Comparison of ENCODE assay signal across 7 cellular contexts in the genomic region with DNA sequence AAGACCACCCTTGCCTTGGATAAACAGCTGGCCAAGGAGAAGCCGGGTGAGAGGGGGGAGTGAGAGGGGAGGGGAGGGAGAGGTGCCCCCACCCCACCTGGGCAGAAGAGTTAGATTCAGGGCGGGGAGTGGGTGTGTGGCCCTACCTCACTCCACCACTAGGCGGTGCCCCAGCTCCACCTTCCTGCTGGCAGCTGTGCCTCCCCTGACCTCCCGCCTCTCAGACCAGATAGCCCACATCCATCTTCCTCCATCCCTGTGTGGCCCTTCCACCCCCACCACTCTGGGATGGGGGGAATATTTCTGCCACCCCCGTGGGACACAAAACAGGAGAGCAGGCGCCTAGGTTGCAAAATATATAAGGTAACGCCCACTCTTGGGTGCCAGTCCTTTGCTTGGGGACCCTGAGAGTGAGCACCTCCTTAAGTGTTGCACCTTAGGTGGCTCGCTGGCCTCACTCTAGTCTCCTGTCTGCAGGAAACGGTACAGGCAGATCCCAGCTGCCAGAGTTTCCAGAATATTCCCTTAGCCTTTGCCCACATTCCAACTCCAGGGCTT. TPM values are rescaled to one million over a fixed set of nuclear protein-coding genes. Genes with fewer than 3 reads are reported as not detected.
DNase-seq lines count a peak whose midpoint lies in the region; TF ChIP-seq lines count a peak whose summit lies in the region.

No MANE protein-coding gene starts in this region.

- H2AK5ac ChIP-seq in mesenchymal stem cell (ENCODE audit: low read length, severe bottlenecking): no peak overlapping the region

- no peak overlapping the region for H3K4ac ChIP-seq in mesenchymal stem cell (ENCODE audit: low read depth in 1 of 2, low read length in 2 of 2)

- H3K4me3 ChIP-seq in GM06990 (replicated peaks; ENCODE audit: low read depth, low read length): no peak overlapping the region
- H3K4me3 ChIP-seq in MG63: no peak overlapping the region
- no peak overlapping the region for H3K4me3 ChIP-seq in colonic mucosa
- H3K4me3 ChIP-seq in mesenchymal stem cell (ENCODE audit: insufficient read depth in 1 of 2, low read depth in 1 of 2, low read length in 2 of 2): no peak overlapping the region
- no peak overlapping the region for H3K4me3 ChIP-seq in tibial nerve

- H3K9ac ChIP-seq in colonic mucosa (ENCODE audit: low read depth in 2 of 2, low read length in 2 of 2): no peak overlapping the region
- H3K9ac ChIP-seq in mesenchymal stem cell (ENCODE audit: low read length): no peak overlapping the region

- no peak overlapping the region for H3K14ac ChIP-seq in mesenchymal stem cell (ENCODE audit: low read length in 2 of 2)

- no peak for TF ChIP-seq EP300 in tibial nerve (IDR thresholded peaks at IDR 0.05)

- H4K91ac ChIP-seq in mesenchymal stem cell (ENCODE audit: low read length): no peak overlapping the region

- no peaks in the 10 kb centered on the region for H3K4me1 ChIP-seq in colonic mucosa
- H3K4me1 ChIP-seq in mesenchymal stem cell (ENCODE audit: control insufficient read depth, insufficient read depth, low read depth, low read length): peaks cover 3% of the 10 kb centered on the region
- peaks cover 0 to 11% (median 2%) of the 10 kb centered on the region in 4 donors for H3K4me1 ChIP-seq in tibial nerve

- H4K8ac ChIP-seq in mesenchymal stem cell (ENCODE audit: low read length): no peak overlapping the region

- no peak overlapping the region for H3K23ac ChIP-seq in mesenchymal stem cell (ENCODE audit: low read length in 2 of 2)

- H3K79me1 ChIP-seq in mesenchymal stem cell (replicated peaks; ENCODE audit: low read length, poor library complexity, severe bottlenecking): peaks cover 24% of the 10 kb centered on the region

- no peak overlapping the region for H3K18ac ChIP-seq in mesenchymal stem cell (ENCODE audit: low read depth in 1 of 2, low read length in 2 of 2)

- no peak overlapping the region for H2AFZ ChIP-seq in mesenchymal stem cell (ENCODE audit: low read depth, low read length)

- H2BK5ac ChIP-seq in mesenchymal stem cell (ENCODE audit: low read depth, low read length, poor library complexity, severe bottlenecking): no peak overlapping the region

- TF ChIP-seq POLR2A in tibial nerve (IDR thresholded peaks at IDR 0.05): no peak

- DNase-seq in GM06990 (ENCODE audit: extremely low read depth, insufficient read length): peak; percentile 45
- DNase-seq in MG63: peak; percentile 54
- peak; percentile 70 for DNase-seq in activated CD4-positive, CD25-positive, alpha-beta regulatory T cell treated with anti-CD3 and anti-CD28 coated beads, Interleukin-2, amount 50 U/mL, for 72 hours
- peak; percentile 43 for DNase-seq in colonic mucosa
- DNase-seq in mesenchymal stem cell: peak; percentile 57
- DNase-seq in tibial nerve (ENCODE audit: low spot score in 2 of 2): no peak
- DNase-seq in cerebellar nuclear complex (lab: John Stamatoyannopoulos, UW): no peak

- no peak overlapping the region for H3K4me2 ChIP-seq in mesenchymal stem cell (ENCODE audit: low read length, poor library complexity, severe bottlenecking)

- intact Hi-C loops in colonic mucosa (cut with DNase I): loop anchor here (5.0 to 10.0 kb wide), 2 partner anchors 92 to 185 kb away; a partner anchor contains a TSS

- H3K36me3 ChIP-seq in GM06990 (ENCODE audit: control insufficient read depth, insufficient read depth, low read length): peaks cover 7% of the 10 kb centered on the region
- H3K36me3 ChIP-seq in MG63: peaks cover 44% of the 10 kb centered on the region
- H3K36me3 ChIP-seq in colonic mucosa: peaks cover 8% of the 10 kb centered on the region
- H3K36me3 ChIP-seq in mesenchymal stem cell (ENCODE audit: control insufficient read depth in 1 of 2, insufficient read depth in 2 of 2, low read depth in 1 of 2, low read length in 2 of 2): peaks cover 56 to 79% of the 10 kb centered on the region in 2 experiments
- H3K36me3 ChIP-seq in tibial nerve: peaks cover 0 to 85% (median 20%) of the 10 kb centered on the region in 3 donors

- no peaks in the 10 kb centered on the region for H3K27me3 ChIP-seq in GM06990 (replicated peaks; ENCODE audit: control insufficient read depth, insufficient read depth, low read length)
- H3K27me3 ChIP-seq in MG63: no peaks in the 10 kb centered on the region
- no peaks in the 10 kb centered on the region for H3K27me3 ChIP-seq in colonic mucosa
- no peaks in the 10 kb centered on the region for H3K27me3 ChIP-seq in mesenchymal stem cell (ENCODE audit: control insufficient read depth in 1 of 2, insufficient read depth in 1 of 2, low read length in 2 of 2)
- no peaks in the 10 kb centered on the region for H3K27me3 ChIP-seq in tibial nerve

- no peak overlapping the region for H2BK12ac ChIP-seq in mesenchymal stem cell (ENCODE audit: low read length in 2 of 2)

- H3K27ac ChIP-seq in colonic mucosa (no peak overlapping the region), mesenchymal stem cell (ENCODE audit: low read length, poor library complexity, severe bottlenecking) (no peak overlapping the region), tibial nerve (no peak overlapping the region)

- no peak overlapping the region for H2BK15ac ChIP-seq in mesenchymal stem cell (ENCODE audit: low read depth, poor library complexity, severe bottlenecking)

- peak; percentile 95 for TF ChIP-seq CTCF in GM06990 (IDR thresholded peaks at IDR 0.05; ENCODE audit: insufficient read depth, low read length, poor library complexity, severe bottlenecking)
- peak; percentile 66 for TF ChIP-seq CTCF in colonic mucosa (IDR thresholded peaks at IDR 0.05)
- peak; percentile 57 to 73 (median 68) for TF ChIP-seq CTCF in tibial nerve (IDR thresholded peaks at IDR 0.05)

- no peaks in the 10 kb centered on the region for H3K9me3 ChIP-seq in MG63
- no peaks in the 10 kb centered on the region for H3K9me3 ChIP-seq in colonic mucosa
- no peaks in the 10 kb centered on the region for H3K9me3 ChIP-seq in mesenchymal stem cell (ENCODE audit: control insufficient read depth, low read length)
- no peaks in the 10 kb centered on the region for H3K9me3 ChIP-seq in tibial nerve

- H2BK120ac ChIP-seq in mesenchymal stem cell (ENCODE audit: low read depth, low read length): no peak overlapping the region

- WGBS in mesenchymal stem cell: 76% methylated on average over 8 of the region's 9 CpGs
- WGBS in tibial nerve, 2 donors: 58 to 65% methylated on average over 9 of the region's 9 CpGs

RNA-seq across cellular contexts. Expression of a gene that starts 13.8 kb away (rescaled TPM):
- total RNA-seq in MG63 (2014; rRNA removed; shearing (Covaris generic); ENCODE audit: low replicate concordance): 15.7 and 25.4 TPM in 2 replicates
- 10 to 100 TPM; 10.9 to 33.7 TPM for total RNA-seq in colonic mucosa
- polyA plus RNA-seq in mesenchymal stem cell (2013, experiment 1 of 2): 340 TPM
- polyA plus RNA-seq in mesenchymal stem cell (2013, experiment 2 of 2): 325 TPM
- 100 to 1,000 TPM; 128 to 196 (median 159) TPM for total RNA-seq in tibial nerve

RNA-seq across cellular contexts. Expression of a gene that starts 45.9 kb away (rescaled TPM):
- total RNA-seq in MG63 (2014; rRNA removed; shearing (Covaris generic); ENCODE audit: low replicate concordance): 428 and 543 TPM in 2 replicates
- 100 to 1,000 TPM; 145 to 257 TPM for total RNA-seq in colonic mucosa
- polyA plus RNA-seq in mesenchymal stem cell (2013, experiment 1 of 2): 245 TPM
- polyA plus RNA-seq in mesenchymal stem cell (2013, experiment 2 of 2): 251 TPM
- total RNA-seq in tibial nerve: 100 to 1,000 TPM; 320 to 532 (median 408) TPM

Comparison
In these comparisons a context has a peak if more than half of its experiments do, and no peak if none do; other contexts are left out.
1. DNase-seq: peak in GM06990 (single experiment), MG63 (single experiment), activated CD4-positive, CD25-positive, alpha-beta regulatory T cell treated with anti-CD3 and anti-CD28 coated beads, Interleukin-2, amount 50 U/mL, for 72 hours (single experiment), colonic mucosa (single experiment) and mesenchymal stem cell (single experiment); none in tibial nerve (0 of 2) and cerebellar nuclear complex (0 of 2).
2. Peak in every context shown above with its lines, with median percentiles within 50 percentile points of each other: CTCF ChIP-seq.